In genomic region chr5:148632280-148632679, GRCh38 we compare ENCODE assay signal across 35 cellular contexts. TPM values are rescaled to one million over a fixed set of nuclear protein-coding genes. Genes with fewer than 3 reads are reported as not detected.
"Had no signal": no experiment of that assay in that cellular context is flagged by ENCODE, and none has a peak within 500 bp of the region (broad histone marks: within the 10 kb centered on the region; RNA-seq: fewer than 3 reads in every experiment).

No MANE protein-coding gene starts in this region.

- H3K36me3 Mint-ChIP-seq: activated naive CD8-positive, alpha-beta T cell treated with anti-CD3 and anti-CD28 coated beads for 36 hours had no signal

- H3K27ac ChIP-seq: brain microvascular endothelial cell, SJCRH30, SK-N-MC, WERI-Rb-1 had no signal

- H3K27me3 ChIP-seq: brain microvascular endothelial cell had no signal

- H3K9me3 ChIP-seq: MG63, SJCRH30 had no signal

- H3K4me1 Mint-ChIP-seq: activated CD4-positive, alpha-beta T cell treated with anti-CD3 and anti-CD28 coated beads, Interleukin-2, amount 10 ng/mL, durations not matched to agents 24 days and 14 days had no signal

- H3K4me3 ChIP-seq: MG63, SJCRH30, SK-N-MC had no signal

- H3K4me3 Mint-ChIP-seq: activated CD4-positive, alpha-beta T cell treated with anti-CD3 and anti-CD28 coated beads, Interleukin-2, amount 10 ng/mL, durations not matched to agents 24 days and 14 days; activated CD8-positive, alpha-beta T cell treated with anti-CD3 and anti-CD28 coated beads, Interleukin-2, amount 10 ng/mL, durations not matched to agents 7 days and 5 days; activated naive CD4-positive, alpha-beta T cell treated with anti-CD3 and anti-CD28 coated beads for 36 hours; activated naive CD8-positive, alpha-beta T cell treated with anti-CD3 and anti-CD28 coated beads for 36 hours; activated T-cell treated with anti-CD3 and anti-CD28 coated beads, Interleukin-2, amount 50 U/mL, for 24 hours had no signal

- DNase-seq: activated CD4-positive, alpha-beta T cell treated with anti-CD3 and anti-CD28 coated beads for 1 hour; activated CD4-positive, alpha-beta T cell treated with anti-CD3 and anti-CD28 coated beads, Interleukin-2, amount 50 U/mL, for 4 hours; activated CD4-positive, CD25-positive, alpha-beta regulatory T cell; activated CD8-positive, alpha-beta T cell treated with anti-CD3 and anti-CD28 coated beads, Interleukin-2, amount 10 ng/mL, durations not matched to agents 7 days and 5 days; activated gamma-delta T cell; activated naive CD4-positive, alpha-beta T cell treated with anti-CD3 and anti-CD28 coated beads for 36 hours; activated naive CD8-positive, alpha-beta T cell treated with anti-CD3 and anti-CD28 coated beads for 36 hours; activated T-cell treated with anti-CD3 and anti-CD28 coated beads, Interleukin-2, amount 50 U/mL, for 24 hours; amniotic stem cell; aorta; brain microvascular endothelial cell; central memory CD4-positive, alpha-beta T cell; Kasumi-1; KG1; MG63; NCI-H1092 treated with DMSO at 0.1 percent for 48 hours; NCI-H1417 treated with DMSO at 0.1 percent for 48 hours; NCI-H1694; NCI-H1930; NCI-H2081 treated with DMSO at 0.1 percent for 48 hours; NCI-H226; NCI-H446 treated with DMSO at 0.1 percent for 48 hours; NCI-H524; NCI-H69; NCI-H82; SHP77; SJCRH30; T1000; WERI-Rb-1 had no signal

- H3K4me1 ChIP-seq: SJCRH30 had no signal

- H3K9me3 Mint-ChIP-seq: activated CD4-positive, alpha-beta T cell treated with anti-CD3 and anti-CD28 coated beads, Interleukin-2, amount 10 ng/mL, durations not matched to agents 24 days and 14 days; activated naive CD4-positive, alpha-beta T cell treated with anti-CD3 and anti-CD28 coated beads for 36 hours; activated naive CD8-positive, alpha-beta T cell treated with anti-CD3 and anti-CD28 coated beads for 36 hours; activated T-cell treated with anti-CD3 and anti-CD28 coated beads, Interleukin-2, amount 50 U/mL, for 24 hours; activated T-helper 2 cell treated with anti-CD3 and anti-CD28 coated beads, Interferon-gamma antibody, Interleukin-2, Interleukin-4, amounts not matched to agents 10 μg/mL and 5 μg/mL and 100 μg/mL, durations not matched to agents 14 hours and 24 hours and 36 hours had no signal

- H3K27ac Mint-ChIP-seq: activated CD4-positive, alpha-beta T cell treated with anti-CD3 and anti-CD28 coated beads, Interleukin-2, amount 10 ng/mL, durations not matched to agents 24 days and 14 days; activated CD8-positive, alpha-beta T cell treated with anti-CD3 and anti-CD28 coated beads, Interleukin-2, amount 10 ng/mL, durations not matched to agents 7 days and 5 days; activated naive CD4-positive, alpha-beta T cell treated with anti-CD3 and anti-CD28 coated beads for 36 hours; activated naive CD8-positive, alpha-beta T cell treated with anti-CD3 and anti-CD28 coated beads for 36 hours; activated T-cell treated with anti-CD3 and anti-CD28 coated beads, Interleukin-2, amount 50 U/mL, for 24 hours; activated T-helper 2 cell treated with anti-CD3 and anti-CD28 coated beads, Interferon-gamma antibody, Interleukin-2, Interleukin-4, amounts not matched to agents 10 μg/mL and 5 μg/mL and 100 μg/mL, durations not matched to agents 14 hours and 24 hours and 36 hours had no signal

- H3K36me3 ChIP-seq: brain microvascular endothelial cell, MG63, SJCRH30, WERI-Rb-1 had no signal

RNA-seq across cellular contexts. Expression of gene HTR4, which starts 22.0 kb away (rescaled TPM):
- total RNA-seq: activated CD4-positive, alpha-beta T cell treated with anti-CD3 and anti-CD28 coated beads, Interleukin-2, amount 10 ng/mL, durations not matched to agents 24 days and 14 days; activated CD8-positive, alpha-beta T cell treated with anti-CD3 and anti-CD28 coated beads, Interleukin-2, amount 10 ng/mL, durations not matched to agents 7 days and 5 days; activated naive CD4-positive, alpha-beta T cell treated with anti-CD3 and anti-CD28 coated beads for 36 hours; activated naive CD8-positive, alpha-beta T cell treated with anti-CD3 and anti-CD28 coated beads for 36 hours; activated T-helper 2 cell treated with anti-CD3 and anti-CD28 coated beads, Interferon-gamma antibody, Interleukin-2, Interleukin-4, amounts not matched to agents 10 μg/mL and 5 μg/mL and 100 μg/mL, durations not matched to agents 14 hours and 24 hours and 36 hours; RPMI7951; T-helper 1 cell treated with Interleukin-12 subunit alpha and Interleukin-12 subunit beta and Interleukin-4 antibody, amounts not matched to agents 30 ng/mL and 1 ng/mL, for 36 hours; T-helper 2 cell treated with Interferon-gamma antibody and Interleukin-4, amounts not matched to agents 100 ng/mL and 5 ng/mL, for 36 hours had no signal
